ENCODE assay signal across 8 cellular contexts in genomic region chr3:133479895-133480669, GRCh38.
A peak's percentile ranks its signal among the peaks of the same experiment; 100 is the strongest.
DNase-seq lines count a peak whose midpoint lies in the region; ATAC-seq, FAIRE-seq and TF ChIP-seq lines count a peak whose summit lies in the region.

No MANE protein-coding gene starts in this region.

- ATAC-seq in GM21619 (IDR thresholded peaks at IDR 0.05; ENCODE audit: unreplicated experiment): peak; percentile 42
- ATAC-seq in natural killer cell treated with Interleukin-12 subunit alpha and Interleukin-12 subunit beta and Interleukin-15 and Interleukin-18, amount 100 ng/mL, for 72 hours: no peak

- peaks cover 0 to 5% of the 10 kb centered on the region in 2 donors for H3K4me1 Mint-ChIP-seq in natural killer cell treated with Interleukin-12 subunit alpha and Interleukin-12 subunit beta and Interleukin-15 and Interleukin-18, amount 100 ng/mL, for 72 hours (ENCODE audit: low read depth in 2 of 2)

- no peaks in the 10 kb centered on the region for H3K9me3 Mint-ChIP-seq in natural killer cell treated with Interleukin-12 subunit alpha and Interleukin-12 subunit beta and Interleukin-15 and Interleukin-18, amount 100 ng/mL, for 72 hours

- H3K4me3 Mint-ChIP-seq in natural killer cell treated with Interleukin-12 subunit alpha and Interleukin-12 subunit beta and Interleukin-15 and Interleukin-18, amount 100 ng/mL, for 72 hours: no peak overlapping the region

- no peaks in the 10 kb centered on the region for H3K36me3 Mint-ChIP-seq in natural killer cell treated with Interleukin-12 subunit alpha and Interleukin-12 subunit beta and Interleukin-15 and Interleukin-18, amount 100 ng/mL, for 72 hours

- H3K27me3 Mint-ChIP-seq in natural killer cell treated with Interleukin-12 subunit alpha and Interleukin-12 subunit beta and Interleukin-15 and Interleukin-18, amount 100 ng/mL, for 72 hours: peaks cover 0 to 6% of the 10 kb centered on the region in 2 donors

- H3K27ac Mint-ChIP-seq in natural killer cell treated with Interleukin-12 subunit alpha and Interleukin-12 subunit beta and Interleukin-15 and Interleukin-18, amount 100 ng/mL, for 72 hours: no peak overlapping the region

- peak; percentile 82 for FAIRE-seq in GM12891 (lab: Jason Lieb, UNC)

- peak; percentile 75; the same call in 1 of the 2 replicates for TF ChIP-seq POLR2A in GM12891 (IDR thresholded peaks at IDR 0.05; ENCODE audit: low read depth, low read length)

- DNase-seq in GM12891 (ENCODE audit: insufficient read length, low spot score): no peak
- peak; percentile 81 for DNase-seq in HT1080 (ENCODE audit: low read depth)
- peak; percentile 94 for DNase-seq in islet precursor cell
- no peak for DNase-seq in DMS53 treated with DMSO at 0.1 percent for 48 hours (lab: John Stamatoyannopoulos, UW; ENCODE audit: unreplicated experiment)
- DNase-seq in HuH-7.5 (ENCODE audit: low spot score): no peak
- no peak for DNase-seq in natural killer cell treated with Interleukin-12 subunit alpha and Interleukin-12 subunit beta and Interleukin-15 and Interleukin-18, amount 100 ng/mL, for 72 hours (ENCODE audit: low spot score)
- DNase-seq in activated CD4-positive, alpha-beta T cell treated with anti-CD3 and anti-CD28 coated beads, Interleukin-2, amount 50 U/mL, for 4 hours: no peak

TF ChIP-seq in GM12891, 5 proteins besides CTCF, POLR2A, EP300 and RAD21:
- no peak for TF ChIP-seq TAF1 (IDR thresholded peaks at IDR 0.05; ENCODE audit: low read depth, low read length)
- peak; percentile 63 for TF ChIP-seq POLR2AphosphoS5 (IDR thresholded peaks at IDR 0.05; ENCODE audit: low read depth, low read length)
- TF ChIP-seq POU2F2 (IDR thresholded peaks at IDR 0.05; ENCODE audit: low read depth, low read length): peak; percentile 54; the same call in 1 of the 2 replicates
- no peak for TF ChIP-seq PAX5 (IDR thresholded peaks at IDR 0.05; ENCODE audit: insufficient read depth, low read length, severe bottlenecking)
TF ChIP-seq in GM12891: peak in this region for 2.

Comparison
In these comparisons a context has a peak if more than half of its experiments do, and no peak if none do; other contexts are left out.
1. DNase-seq: peak in HT1080 (single experiment) and islet precursor cell (single experiment); none in GM12891 (single experiment), DMS53 treated with DMSO at 0.1 percent for 48 hours (single experiment), HuH-7.5 (single experiment), natural killer cell treated with Interleukin-12 subunit alpha and Interleukin-12 subunit beta and Interleukin-15 and Interleukin-18, amount 100 ng/mL, for 72 hours (single experiment) and activated CD4-positive, alpha-beta T cell treated with anti-CD3 and anti-CD28 coated beads, Interleukin-2, amount 50 U/mL, for 4 hours (0 of 2).